ENCODE assay signal across 4 cellular contexts in genomic region chr22:35030112-35030511, GRCh38. TPM values are rescaled to one million over a fixed set of nuclear protein-coding genes. Genes with fewer than 3 reads are reported as not detected.
"Had no signal": no experiment of that assay in that cellular context is flagged by ENCODE, and none has a peak within 500 bp of the region (broad histone marks: within the 10 kb centered on the region; RNA-seq: fewer than 3 reads in every experiment).

No MANE protein-coding gene starts in this region.

RNA-seq across cellular contexts. Expression of gene ISX, which starts 35.8 kb away (rescaled TPM):
- total RNA-seq: LHCN-M2, M059J, MCF 10A, NCI-H460 had no signal
